Comparison of ENCODE assay signal across 8 cellular contexts in genomic region chr6:28081486-28081751, GRCh38. TPM values are rescaled to one million over a fixed set of nuclear protein-coding genes. Genes with fewer than 3 reads are reported as not detected.
DNase-seq lines count a peak whose midpoint lies in the region; ATAC-seq and TF ChIP-seq lines count a peak whose summit lies in the region.

No MANE protein-coding gene starts in this region.

- DNase-seq in retinal pigment epithelial cell (ENCODE audit: low read depth) (no peak), HK-2 (ENCODE audit: unreplicated experiment) (no peak)

- no peaks in the 10 kb centered on the region for H3K9me3 ChIP-seq in gastroesophageal sphincter

- peaks cover 0 to 13% (median 3%) of the 10 kb centered on the region in 3 donors for H3K4me1 ChIP-seq in gastroesophageal sphincter

- TF ChIP-seq POLR2A in gastroesophageal sphincter (IDR thresholded peaks at IDR 0.05), result no peak

- TF ChIP-seq EP300 in gastroesophageal sphincter (IDR thresholded peaks at IDR 0.05), result no peak

- H3K4me3 ChIP-seq in WI38 (ENCODE audit: low read depth, low read length) (peak overlapping the region; percentile 74), gastroesophageal sphincter (peak overlapping the region; percentile 71 to 92), retinal pigment epithelial cell (ENCODE audit: low read length) (peak overlapping the region; percentile 98)

- TF ChIP-seq CTCF in C4-2B (conservative IDR thresholded peaks at IDR 0.05) (no peak), WI38 (IDR thresholded peaks at IDR 0.05; ENCODE audit: low read depth, low read length) (no peak), gastroesophageal sphincter (IDR thresholded peaks at IDR 0.05) (no peak), retinal pigment epithelial cell (conservative IDR thresholded peaks at IDR 0.05; ENCODE audit: low read depth, low read length) (no peak)

- H3K27ac ChIP-seq in C4-2B (peak overlapping the region; percentile 77), gastroesophageal sphincter (peak overlapping the region; percentile 84 to 91 (median 87))

- no peaks in the 10 kb centered on the region for H3K27me3 ChIP-seq in gastroesophageal sphincter

- WGBS in gastroesophageal sphincter (ENCODE audit: low coverage in 1 of 2), 2 donors, result 5 to 14% methylated on average over 4 of the region's 4 CpGs

- ATAC-seq in GM19324 (IDR thresholded peaks at IDR 0.05; ENCODE audit: low FRiP score, unreplicated experiment) (peak; percentile 37), HG03442 (IDR thresholded peaks at IDR 0.05; ENCODE audit: unreplicated experiment) (peak; percentile 51), gastroesophageal sphincter (peak; percentile 14), GM18873 (IDR thresholded peaks at IDR 0.05; ENCODE audit: low FRiP score, unreplicated experiment) (no peak)

- peaks cover 0 to 11% of the 10 kb centered on the region in 2 donors for H3K36me3 ChIP-seq in gastroesophageal sphincter

RNA-seq across cellular contexts. Expression of gene ZNF165, which starts 1.1 kb away (rescaled TPM):
- total RNA-seq in gastroesophageal sphincter, result 1 to 10 TPM in 1 of 4 donors, under 1 TPM in 3; 0.77 to 1.6 (median 0.80) TPM

RNA-seq across cellular contexts. Expression of gene ZSCAN16, which starts 43.0 kb away (rescaled TPM):
- 1 to 10 TPM; 4.4 to 7.1 (median 5.0) TPM for total RNA-seq in gastroesophageal sphincter
